In genomic region chr3:15430624-15431023, GRCh38 we compare ENCODE assay signal across 17 cellular contexts. TPM values are rescaled to one million over a fixed set of nuclear protein-coding genes. Genes with fewer than 3 reads are reported as not detected.
DNase-seq lines count a peak whose midpoint lies in the region; ATAC-seq and TF ChIP-seq lines count a peak whose summit lies in the region.
"Had no signal": no experiment of that assay in that cellular context is flagged by ENCODE, and none has a peak within 500 bp of the region (broad histone marks: within the 10 kb centered on the region; RNA-seq: fewer than 3 reads in every experiment).

No MANE protein-coding gene starts in this region.

- H3K4me1 ChIP-seq in CD8-positive, alpha-beta memory T cell (ENCODE audit: insufficient read depth, low read length) = peaks cover 33% of the 10 kb centered on the region

- H3K27ac Mint-ChIP-seq in T-helper 1 cell treated with Interleukin-12 subunit alpha and Interleukin-12 subunit beta and Interleukin-4 antibody, amounts not matched to agents 30 μg/mL and 1 μg/mL, for 36 hours = peak overlapping the region; percentile 33
- peak overlapping the region in 4 of 8 donors; percentile 27 to 58 (median 40) for H3K27ac Mint-ChIP-seq in CD8-positive, alpha-beta memory T cell
- peak overlapping the region; percentile 78 for H3K27ac Mint-ChIP-seq in activated T-helper 17 cell treated with anti-CD3 and anti-CD28 coated beads, Interleukin-2, amount 50 U/mL, for 72 hours
- peak overlapping the region; percentile 40 to 96 for H3K27ac Mint-ChIP-seq in natural killer cell

- DNase-seq in T-helper 1 cell = no peak
- DNase-seq in CD8-positive, alpha-beta memory T cell = no peak
- DNase-seq in natural killer cell = no peak
- no peak for DNase-seq in iPS-NIHi7 (ENCODE audit: extremely low spot score)
- no peak for DNase-seq in NCI-H69 (lab: John Stamatoyannopoulos, UW)
- no peak for DNase-seq in NCI-H1105 (lab: John Stamatoyannopoulos, UW)
- DNase-seq: COR-L47, HCEC 1CT, NCI-H1436 treated with DMSO at 0.1 percent for 48 hours, NCI-H2081, NCI-H2227 treated with DMSO at 0.1 percent for 48 hours, NCI-H526 treated with DMSO at 0.1 percent for 48 hours, PC-9 had no signal

- H3K27me3 ChIP-seq in CD8-positive, alpha-beta memory T cell (ENCODE audit: insufficient read depth, low read length, poor library complexity, severe bottlenecking) = no peaks in the 10 kb centered on the region
- H3K27me3 ChIP-seq: BLaER1 had no signal

- H3K4me1 Mint-ChIP-seq in T-helper 1 cell treated with Interleukin-12 subunit alpha and Interleukin-12 subunit beta and Interleukin-4 antibody, amounts not matched to agents 30 μg/mL and 1 μg/mL, for 36 hours (ENCODE audit: low read depth) = peaks cover 41% of the 10 kb centered on the region
- H3K4me1 Mint-ChIP-seq in CD8-positive, alpha-beta memory T cell = peaks cover 62 to 71% (median 64%) of the 10 kb centered on the region in 3 donors
- H3K4me1 Mint-ChIP-seq in activated T-helper 17 cell treated with anti-CD3 and anti-CD28 coated beads, Interleukin-2, amount 50 U/mL, for 72 hours = peaks cover 25% of the 10 kb centered on the region
- peaks cover 54 to 60% of the 10 kb centered on the region in 2 donors for H3K4me1 Mint-ChIP-seq in natural killer cell

- H3K36me3 ChIP-seq in CD8-positive, alpha-beta memory T cell (ENCODE audit: insufficient read depth, low read length) = peaks cover 36% of the 10 kb centered on the region

- CTCF ChIA-PET in CD8-positive, alpha-beta memory T cell (lab: Charles Lee) = interaction anchor here (0.8 to 1.6 kb wide), 6 partner anchors 25 to 228 kb away, joined by 3 to 4 read pairs (median 3); no protein-coding TSS in a partner anchor

- H3K9me3 ChIP-seq in CD8-positive, alpha-beta memory T cell (ENCODE audit: low read length) = no peaks in the 10 kb centered on the region
- H3K9me3 ChIP-seq: BLaER1 had no signal

- H3K4me3 Mint-ChIP-seq in T-helper 1 cell treated with Interleukin-12 subunit alpha and Interleukin-12 subunit beta and Interleukin-4 antibody, amounts not matched to agents 30 μg/mL and 1 μg/mL, for 36 hours = no peak overlapping the region
- H3K4me3 Mint-ChIP-seq in CD8-positive, alpha-beta memory T cell = peak overlapping the region in 4 of 7 donors; percentile 23 to 60 (median 46)
- no peak overlapping the region for H3K4me3 Mint-ChIP-seq in activated T-helper 17 cell treated with anti-CD3 and anti-CD28 coated beads, Interleukin-2, amount 50 U/mL, for 72 hours
- no peak overlapping the region for H3K4me3 Mint-ChIP-seq in natural killer cell

- intact Hi-C loops in natural killer cell (cut with micrococcal nuclease) = no loop called here

- no peak overlapping the region for H3K27ac ChIP-seq in CD8-positive, alpha-beta memory T cell (ENCODE audit: low read depth, low read length)
- H3K27ac ChIP-seq: 22Rv1, BLaER1, PC-9 had no signal

- no peak for ATAC-seq in activated T-helper 17 cell treated with anti-CD3 and anti-CD28 coated beads, Interleukin-2, amount 50 U/mL, for 72 hours (replicated peaks)
- ATAC-seq in natural killer cell = no peak

- no peak overlapping the region for H3K4me3 ChIP-seq in CD8-positive, alpha-beta memory T cell (ENCODE audit: low read length)
- H3K4me3 ChIP-seq: BLaER1, PC-9 had no signal

- peaks cover 3% of the 10 kb centered on the region for H3K9me3 Mint-ChIP-seq in T-helper 1 cell treated with Interleukin-12 subunit alpha and Interleukin-12 subunit beta and Interleukin-4 antibody, amounts not matched to agents 30 μg/mL and 1 μg/mL, for 36 hours
- no peaks in the 10 kb centered on the region for H3K9me3 Mint-ChIP-seq in CD8-positive, alpha-beta memory T cell
- no peaks in the 10 kb centered on the region for H3K9me3 Mint-ChIP-seq in activated T-helper 17 cell treated with anti-CD3 and anti-CD28 coated beads, Interleukin-2, amount 50 U/mL, for 72 hours
- no peaks in the 10 kb centered on the region for H3K9me3 Mint-ChIP-seq in natural killer cell

- no peaks in the 10 kb centered on the region for H3K27me3 Mint-ChIP-seq in T-helper 1 cell treated with Interleukin-12 subunit alpha and Interleukin-12 subunit beta and Interleukin-4 antibody, amounts not matched to agents 30 μg/mL and 1 μg/mL, for 36 hours (ENCODE audit: low read depth)
- no peaks in the 10 kb centered on the region for H3K27me3 Mint-ChIP-seq in CD8-positive, alpha-beta memory T cell
- H3K27me3 Mint-ChIP-seq in activated T-helper 17 cell treated with anti-CD3 and anti-CD28 coated beads, Interleukin-2, amount 50 U/mL, for 72 hours = no peaks in the 10 kb centered on the region
- no peaks in the 10 kb centered on the region for H3K27me3 Mint-ChIP-seq in natural killer cell (ENCODE audit: low read depth in 2 of 2)

- no peak for TF ChIP-seq CTCF in natural killer cell (IDR thresholded peaks at IDR 0.05)

- POLR2A ChIA-PET in CD8-positive, alpha-beta memory T cell (lab: Charles Lee) = interaction anchor here (0.7 kb wide), 1 partner anchor 110 kb away, joined by 7 read pairs; no protein-coding TSS in a partner anchor

- H3K36me3 Mint-ChIP-seq in T-helper 1 cell treated with Interleukin-12 subunit alpha and Interleukin-12 subunit beta and Interleukin-4 antibody, amounts not matched to agents 30 μg/mL and 1 μg/mL, for 36 hours (ENCODE audit: low read depth) = peaks cover 39% of the 10 kb centered on the region
- peaks cover 0 to 74% (median 14%) of the 10 kb centered on the region in 3 donors for H3K36me3 Mint-ChIP-seq in CD8-positive, alpha-beta memory T cell
- peaks cover 96% of the 10 kb centered on the region for H3K36me3 Mint-ChIP-seq in activated T-helper 17 cell treated with anti-CD3 and anti-CD28 coated beads, Interleukin-2, amount 50 U/mL, for 72 hours (ENCODE audit: low read depth)
- peaks cover 7% of the 10 kb centered on the region for H3K36me3 Mint-ChIP-seq in natural killer cell

RNA-seq across cellular contexts. Expression of gene EAF1, which starts 3.2 kb away (rescaled TPM):
- total RNA-seq in CD8-positive, alpha-beta memory T cell = 10 to 100 TPM; 25.8 to 26.8 TPM
- polyA plus RNA-seq in CD8-positive, alpha-beta memory T cell = 21.2 TPM
- total RNA-seq in activated T-helper 17 cell treated with anti-CD3 and anti-CD28 coated beads, Interleukin-2, amount 50 U/mL, for 72 hours = 10 to 100 TPM; 31.5 to 37.0 TPM
- total RNA-seq in natural killer cell = 10 to 100 TPM; 39.7 to 45.8 (median 41.5) TPM

RNA-seq across cellular contexts. Expression of gene METTL6, which starts 3.3 kb away (rescaled TPM):
- 10 to 100 TPM; 23.2 to 24.4 TPM for total RNA-seq in CD8-positive, alpha-beta memory T cell
- 15.4 TPM for polyA plus RNA-seq in CD8-positive, alpha-beta memory T cell
- 10 to 100 TPM; 16.5 to 19.7 TPM for total RNA-seq in activated T-helper 17 cell treated with anti-CD3 and anti-CD28 coated beads, Interleukin-2, amount 50 U/mL, for 72 hours
- 10 to 100 TPM in 2 of 3 donors, 1 to 10 TPM in 1; 9.8 to 13.3 (median 11.8) TPM for total RNA-seq in natural killer cell

Comparison
In these comparisons a context has a peak if more than half of its experiments do, and no peak if none do; other contexts are left out.
1. H3K4me3 Mint-ChIP-seq: peak in CD8-positive, alpha-beta memory T cell (4 of 7); none in T-helper 1 cell treated with Interleukin-12 subunit alpha and Interleukin-12 subunit beta and Interleukin-4 antibody, amounts not matched to agents 30 μg/mL and 1 μg/mL, for 36 hours (single experiment), activated T-helper 17 cell treated with anti-CD3 and anti-CD28 coated beads, Interleukin-2, amount 50 U/mL, for 72 hours (single experiment) and natural killer cell (single experiment).